ENCODE assay signal across 8 cellular contexts in the genomic region with DNA sequence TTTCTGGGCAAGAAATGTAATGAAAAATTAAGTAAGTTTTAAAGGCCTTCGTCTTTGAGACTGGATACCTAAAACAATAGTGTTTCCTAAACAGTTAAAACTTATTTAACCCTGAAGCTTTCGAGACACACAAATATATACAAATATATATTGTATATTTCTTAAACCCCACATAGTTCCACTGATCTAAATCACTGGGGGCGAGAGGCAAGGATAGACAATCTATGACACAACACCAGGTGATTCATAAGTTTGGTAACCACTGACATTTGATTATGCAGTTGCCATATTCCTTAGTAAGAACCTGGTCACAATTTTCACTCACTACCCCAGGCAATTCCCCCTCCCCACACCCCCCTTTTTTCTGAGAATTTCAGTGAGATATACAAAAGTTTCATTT. TPM values are rescaled to one million over a fixed set of nuclear protein-coding genes. Genes with fewer than 3 reads are reported as not detected.
A peak's percentile ranks its signal among the peaks of the same experiment; 100 is the strongest.
DNase-seq lines count a peak whose midpoint lies in the region; ATAC-seq and TF ChIP-seq lines count a peak whose summit lies in the region.

No MANE protein-coding gene starts in this region.

- H3K27ac ChIP-seq in PC-9 (peak overlapping the region; percentile 54), coronary artery (no peak overlapping the region)

- no peaks in the 10 kb centered on the region for H3K36me3 Mint-ChIP-seq in natural killer cell

- H3K9me3 Mint-ChIP-seq in natural killer cell: no peaks in the 10 kb centered on the region

- TF ChIP-seq CTCF in PC-9 (conservative IDR thresholded peaks at IDR 0.05): no peak
- no peak for TF ChIP-seq CTCF in coronary artery (IDR thresholded peaks at IDR 0.05)
- no peak for TF ChIP-seq CTCF in natural killer cell (IDR thresholded peaks at IDR 0.05)

- H3K4me2 ChIP-seq in PC-9: peak overlapping the region; percentile 100

- peak overlapping the region; percentile 91 for H3K4me3 Mint-ChIP-seq in natural killer cell

- POLR2A ChIA-PET in PC-9 (lab: Charles Lee; ENCODE audit: unreplicated experiment): interaction anchor here (0.7 to 0.9 kb wide), 2 partner anchors 42 to 158 kb away, joined by 8 to 24 read pairs; a partner anchor contains a TSS

- intact Hi-C loops in PC-9 (cut with micrococcal nuclease; ENCODE audit: unreplicated experiment) (no loop called here), natural killer cell (cut with micrococcal nuclease) (no loop called here)

- H3K4me1 Mint-ChIP-seq in natural killer cell: peaks cover 34 to 53% of the 10 kb centered on the region in 2 donors

- H3K9me3 ChIP-seq in PC-9 (ENCODE audit: insufficient read depth, low read depth): no peaks in the 10 kb centered on the region

- DNase-seq in GM03348 (ENCODE audit: low spot score): peak; percentile 16
- peak in 1 of 2 experiments; percentile 70 for DNase-seq in PC-9
- no peak for DNase-seq in coronary artery (ENCODE audit: low spot score)
- DNase-seq in natural killer cell: no peak
- no peak for DNase-seq in NCI-H1092 (lab: John Stamatoyannopoulos, UW)
- no peak for DNase-seq in NCI-H82 treated with DMSO at 0.1 percent for 48 hours (lab: John Stamatoyannopoulos, UW; ENCODE audit: unreplicated experiment)
- no peak for DNase-seq in iPS-NIHi7 (ENCODE audit: extremely low spot score)
- no peak for DNase-seq in ureter (ENCODE audit: low spot score)

- H3K4me3 ChIP-seq in PC-9 (peak overlapping the region; percentile 100), coronary artery (peak overlapping the region; percentile 67)

- H3K27me3 ChIP-seq in PC-9 (ENCODE audit: insufficient read depth, low read depth): no peaks in the 10 kb centered on the region

- H3K79me2 ChIP-seq in PC-9 (ENCODE audit: low read depth): peaks cover 59% of the 10 kb centered on the region

- no peak for ATAC-seq in natural killer cell

- H4K20me1 ChIP-seq in PC-9 (ENCODE audit: insufficient read depth): peaks cover 36% of the 10 kb centered on the region

- peaks cover 20% of the 10 kb centered on the region for H3K36me3 ChIP-seq in PC-9 (ENCODE audit: low read depth)

- no peak overlapping the region for H2AFZ ChIP-seq in PC-9

- H3K9me2 ChIP-seq in PC-9 (ENCODE audit: insufficient read depth): no peaks in the 10 kb centered on the region

- H3K27ac Mint-ChIP-seq in natural killer cell: peak overlapping the region; percentile 85 to 92

- BruUV-seq in PC-9 (replicated peaks; lab: Mats Ljungman, UMichigan): no TSS peak

- peaks cover 48% of the 10 kb centered on the region for H3K4me1 ChIP-seq in PC-9 (replicated peaks; ENCODE audit: insufficient read depth)

- peaks cover 35% of the 10 kb centered on the region for H3F3A ChIP-seq in PC-9 (ENCODE audit: insufficient read depth, low read depth)

- no peaks in the 10 kb centered on the region for H3K27me3 Mint-ChIP-seq in natural killer cell (ENCODE audit: low read depth in 2 of 2)

- CTCF ChIA-PET in PC-9 (lab: Charles Lee): interaction anchor here (0.5 to 1.0 kb wide), 2 partner anchors 343 to 711 kb away, joined by 4 to 5 read pairs; no protein-coding TSS in a partner anchor

RNA-seq across cellular contexts. Expression of gene BOLA1, which starts 55.3 kb away (rescaled TPM):
- total RNA-seq in PC-9 (2021) (16.2 and 23.7 TPM in 2 replicates), natural killer cell (1 to 10 TPM; 7.0 to 8.3 (median 7.9) TPM), ureter (16.4 TPM)
